1 cellular context compared by ENCODE assay signal in the genomic region with DNA sequence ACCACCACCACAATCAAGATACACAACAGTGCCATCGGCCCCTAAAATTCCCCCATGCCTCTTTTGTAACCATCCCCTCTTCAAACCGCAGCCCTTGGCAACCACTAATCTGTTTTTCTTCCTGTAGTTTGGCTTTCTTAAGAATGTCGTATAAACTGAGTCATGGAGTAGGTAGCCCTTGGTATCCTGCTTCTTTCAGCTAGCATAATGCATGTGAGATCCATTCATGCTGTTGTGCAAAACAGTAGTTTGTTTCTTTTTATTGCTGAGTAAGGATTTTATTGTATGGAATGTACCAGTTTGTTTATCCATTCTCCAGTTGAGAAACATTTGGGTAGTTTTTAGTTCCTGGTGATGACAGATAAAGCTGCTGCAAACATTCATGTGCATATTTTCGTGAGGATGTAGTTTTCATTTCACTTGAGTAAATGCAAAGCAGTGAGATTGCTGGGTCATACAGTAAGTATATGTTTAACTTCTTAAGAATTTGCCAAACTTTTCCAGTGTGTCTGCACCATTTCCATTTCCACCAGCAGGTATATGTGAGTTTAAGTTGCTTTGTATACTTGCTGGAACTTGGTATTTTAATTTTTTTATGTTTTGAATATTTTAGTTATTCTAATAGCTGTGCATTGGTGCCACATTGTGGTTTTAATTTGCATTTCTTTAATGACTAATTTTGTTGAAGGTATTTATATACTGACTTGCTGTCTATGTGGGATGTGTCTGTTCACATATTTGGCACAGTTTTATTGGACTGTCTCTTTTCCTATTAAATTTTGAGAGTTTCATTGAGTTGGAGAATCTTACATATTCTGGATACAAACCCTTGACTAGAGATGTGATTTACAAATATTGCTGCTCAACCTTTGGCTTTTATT.
TF ChIP-seq lines count a peak whose summit lies in the region.

No MANE protein-coding gene starts in this region.

TF ChIP-seq in WTC11, 78 proteins besides CTCF, POLR2A, EP300 and RAD21 (continued from another document):
- TF ChIP-seq, protein P1, sequence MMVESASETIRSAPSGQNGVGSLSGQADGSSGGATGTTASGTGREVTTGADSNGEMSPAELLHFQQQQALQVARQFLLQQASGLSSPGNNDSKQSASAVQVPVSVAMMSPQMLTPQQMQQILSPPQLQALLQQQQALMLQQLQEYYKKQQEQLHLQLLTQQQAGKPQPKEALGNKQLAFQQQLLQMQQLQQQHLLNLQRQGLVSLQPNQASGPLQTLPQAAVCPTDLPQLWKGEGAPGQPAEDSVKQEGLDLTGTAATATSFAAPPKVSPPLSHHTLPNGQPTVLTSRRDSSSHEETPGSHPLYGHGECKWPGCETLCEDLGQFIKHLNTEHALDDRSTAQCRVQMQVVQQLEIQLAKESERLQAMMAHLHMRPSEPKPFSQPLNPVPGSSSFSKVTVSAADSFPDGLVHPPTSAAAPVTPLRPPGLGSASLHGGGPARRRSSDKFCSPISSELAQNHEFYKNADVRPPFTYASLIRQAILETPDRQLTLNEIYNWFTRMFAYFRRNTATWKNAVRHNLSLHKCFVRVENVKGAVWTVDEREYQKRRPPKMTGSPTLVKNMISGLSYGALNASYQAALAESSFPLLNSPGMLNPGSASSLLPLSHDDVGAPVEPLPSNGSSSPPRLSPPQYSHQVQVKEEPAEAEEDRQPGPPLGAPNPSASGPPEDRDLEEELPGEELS (CRISPR knock-in tag; IDR thresholded peaks at IDR 0.05): no peak
- no peak for TF ChIP-seq ZNF671 (CRISPR knock-in tag; IDR thresholded peaks at IDR 0.05)
- no peak for TF ChIP-seq NFATC4 (CRISPR knock-in tag; IDR thresholded peaks at IDR 0.05)
- no peak for TF ChIP-seq ZBTB21 (CRISPR knock-in tag; IDR thresholded peaks at IDR 0.05; ENCODE audit: borderline replicate concordance)
- TF ChIP-seq, protein P2, sequence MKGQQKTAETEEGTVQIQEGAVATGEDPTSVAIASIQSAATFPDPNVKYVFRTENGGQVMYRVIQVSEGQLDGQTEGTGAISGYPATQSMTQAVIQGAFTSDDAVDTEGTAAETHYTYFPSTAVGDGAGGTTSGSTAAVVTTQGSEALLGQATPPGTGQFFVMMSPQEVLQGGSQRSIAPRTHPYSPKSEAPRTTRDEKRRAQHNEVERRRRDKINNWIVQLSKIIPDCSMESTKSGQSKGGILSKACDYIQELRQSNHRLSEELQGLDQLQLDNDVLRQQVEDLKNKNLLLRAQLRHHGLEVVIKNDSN (CRISPR knock-in tag; IDR thresholded peaks at IDR 0.05): no peak
